8 cellular contexts compared by ENCODE assay signal in the genomic region with DNA sequence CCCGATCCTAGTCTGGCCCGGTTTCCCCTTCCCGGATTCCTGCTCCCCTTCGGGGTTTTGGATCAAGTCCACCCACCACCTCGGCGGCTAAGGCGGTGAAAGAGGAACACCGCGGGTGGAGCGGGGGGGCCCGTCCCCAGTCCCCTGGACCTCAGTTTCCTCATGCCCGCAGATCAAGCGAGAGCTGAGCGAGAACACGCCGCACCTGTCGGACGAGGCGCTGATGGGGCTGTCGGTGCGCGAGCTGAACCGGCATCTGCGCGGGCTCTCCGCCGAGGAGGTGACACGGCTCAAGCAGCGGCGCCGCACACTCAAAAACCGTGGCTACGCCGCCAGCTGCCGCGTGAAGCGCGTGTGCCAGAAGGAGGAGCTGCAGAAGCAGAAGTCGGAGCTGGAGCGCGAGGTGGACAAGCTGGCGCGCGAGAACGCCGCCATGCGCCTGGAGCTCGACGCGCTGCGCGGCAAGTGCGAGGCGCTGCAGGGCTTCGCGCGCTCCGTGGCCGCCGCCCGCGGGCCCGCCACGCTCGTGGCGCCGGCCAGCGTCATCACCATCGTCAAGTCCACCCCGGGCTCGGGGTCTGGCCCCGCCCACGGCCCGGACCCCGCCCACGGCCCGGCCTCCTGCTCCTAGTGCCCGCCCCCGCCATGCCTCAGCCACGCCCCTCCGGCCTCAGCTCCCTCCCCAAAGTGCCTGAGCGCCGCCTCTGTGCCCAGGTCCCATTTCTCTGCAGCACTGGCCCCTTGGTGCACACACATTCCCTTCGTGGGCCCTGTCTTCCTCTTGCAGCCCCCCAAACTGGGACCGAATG. TPM values are rescaled to one million over a fixed set of nuclear protein-coding genes. Genes with fewer than 3 reads are reported as not detected.
DNase-seq lines count a peak whose midpoint lies in the region; ATAC-seq and TF ChIP-seq lines count a peak whose summit lies in the region.

No MANE protein-coding gene starts in this region.

- H3K9me3 Mint-ChIP-seq in activated T-helper 2 cell treated with anti-CD3 and anti-CD28 coated beads, Interferon-gamma antibody, Interleukin-2, Interleukin-4, amounts not matched to agents 10 μg/mL and 5 μg/mL and 100 μg/mL, durations not matched to agents 14 hours and 24 hours and 36 hours, result no peaks in the 10 kb centered on the region

- H3K9me3 ChIP-seq in gastroesophageal sphincter, result no peaks in the 10 kb centered on the region

- H3K27me3 ChIP-seq in gastroesophageal sphincter, result no peaks in the 10 kb centered on the region

- DNase-seq in GM03348 (ENCODE audit: low spot score), result peak; percentile 81
- peak; percentile 53 for DNase-seq in NCI-H1048 (lab: John Stamatoyannopoulos, UW)
- peak; percentile 48 for DNase-seq in activated T-helper 2 cell treated with anti-CD3 and anti-CD28 coated beads, Interferon-gamma antibody, Interleukin-2, Interleukin-4, amounts not matched to agents 10 μg/mL and 5 μg/mL and 100 μg/mL, durations not matched to agents 14 hours and 24 hours and 36 hours (ENCODE audit: low spot score)
- peak; percentile 88 for DNase-seq in posterior vena cava (ENCODE audit: low spot score)
- no peak for DNase-seq in NCI-H69 (lab: John Stamatoyannopoulos, UW)
- DNase-seq in GM19238 (ENCODE audit: insufficient read length, low spot score), result no peak

- no peaks in the 10 kb centered on the region for H3K27me3 Mint-ChIP-seq in activated T-helper 2 cell treated with anti-CD3 and anti-CD28 coated beads, Interferon-gamma antibody, Interleukin-2, Interleukin-4, amounts not matched to agents 10 μg/mL and 5 μg/mL and 100 μg/mL, durations not matched to agents 14 hours and 24 hours and 36 hours (ENCODE audit: low read depth)

- peaks cover 0 to 30% of the 10 kb centered on the region in 2 donors for H3K36me3 ChIP-seq in gastroesophageal sphincter

- H3K4me3 Mint-ChIP-seq in activated T-helper 2 cell treated with anti-CD3 and anti-CD28 coated beads, Interferon-gamma antibody, Interleukin-2, Interleukin-4, amounts not matched to agents 10 μg/mL and 5 μg/mL and 100 μg/mL, durations not matched to agents 14 hours and 24 hours and 36 hours (ENCODE audit: low read depth), result no peak overlapping the region

- intact Hi-C loops in activated T-helper 2 cell treated with anti-CD3 and anti-CD28 coated beads, Interferon-gamma antibody, Interleukin-2, Interleukin-4, amounts not matched to agents 10 μg/mL and 5 μg/mL and 100 μg/mL, durations not matched to agents 14 hours and 24 hours and 36 hours (cut with micrococcal nuclease), result no loop called here
- intact Hi-C loops in posterior vena cava (cut with DNase I), result no loop called here

- no peak for TF ChIP-seq EP300 in gastroesophageal sphincter (IDR thresholded peaks at IDR 0.05)

- 56% methylated on average over 3 of the region's 85 CpGs; no CpG with 5 or more reads in 1 of the 2 donors for WGBS in gastroesophageal sphincter (ENCODE audit: low coverage in 1 of 2), 2 donors

- H3K4me3 ChIP-seq in gastroesophageal sphincter, result peak overlapping the region in 1 of 2 donors; percentile 31

- peaks cover 0 to 38% (median 25%) of the 10 kb centered on the region in 3 donors for H3K4me1 ChIP-seq in gastroesophageal sphincter

- H3K27ac ChIP-seq in gastroesophageal sphincter, result peak overlapping the region in 2 of 4 donors; percentile 52 to 70

- no peak for TF ChIP-seq POLR2A in gastroesophageal sphincter (IDR thresholded peaks at IDR 0.05)

- peak in 3 of 4 experiments; percentile 26 to 56 (median 34) for TF ChIP-seq CTCF in gastroesophageal sphincter (IDR thresholded peaks at IDR 0.05)

- H3K27ac Mint-ChIP-seq in activated T-helper 2 cell treated with anti-CD3 and anti-CD28 coated beads, Interferon-gamma antibody, Interleukin-2, Interleukin-4, amounts not matched to agents 10 μg/mL and 5 μg/mL and 100 μg/mL, durations not matched to agents 14 hours and 24 hours and 36 hours, result no peak overlapping the region

- peak; percentile 50 for ATAC-seq in gastroesophageal sphincter
- no peak for ATAC-seq in HG02840 (IDR thresholded peaks at IDR 0.05; ENCODE audit: low FRiP score, unreplicated experiment)

- peaks cover 21% of the 10 kb centered on the region for H3K4me1 Mint-ChIP-seq in activated T-helper 2 cell treated with anti-CD3 and anti-CD28 coated beads, Interferon-gamma antibody, Interleukin-2, Interleukin-4, amounts not matched to agents 10 μg/mL and 5 μg/mL and 100 μg/mL, durations not matched to agents 14 hours and 24 hours and 36 hours (ENCODE audit: low read depth)

- peaks cover 18% of the 10 kb centered on the region for H3K36me3 Mint-ChIP-seq in activated T-helper 2 cell treated with anti-CD3 and anti-CD28 coated beads, Interferon-gamma antibody, Interleukin-2, Interleukin-4, amounts not matched to agents 10 μg/mL and 5 μg/mL and 100 μg/mL, durations not matched to agents 14 hours and 24 hours and 36 hours (ENCODE audit: low read depth)

RNA-seq across cellular contexts. Expression of a gene that starts 12.7 kb away (rescaled TPM):
- 13.5 and 15.3 TPM in 2 replicates for total RNA-seq in activated T-helper 2 cell treated with anti-CD3 and anti-CD28 coated beads, Interferon-gamma antibody, Interleukin-2, Interleukin-4, amounts not matched to agents 10 μg/mL and 5 μg/mL and 100 μg/mL, durations not matched to agents 14 hours and 24 hours and 36 hours
- total RNA-seq in gastroesophageal sphincter, result 10 to 100 TPM; 21.2 to 93.7 (median 51.2) TPM
- 10 to 100 TPM; 22.1 to 72.7 TPM for total RNA-seq in posterior vena cava

RNA-seq across cellular contexts. Expression of a gene that starts 32.8 kb away (rescaled TPM):
- total RNA-seq in activated T-helper 2 cell treated with anti-CD3 and anti-CD28 coated beads, Interferon-gamma antibody, Interleukin-2, Interleukin-4, amounts not matched to agents 10 μg/mL and 5 μg/mL and 100 μg/mL, durations not matched to agents 14 hours and 24 hours and 36 hours, result 32.8 and 36.0 TPM in 2 replicates
- total RNA-seq in gastroesophageal sphincter (10 to 100 TPM in 3 of 4 donors, 1 to 10 TPM in 1; 4.4 to 30.5 (median 22.0) TPM), posterior vena cava (10 to 100 TPM; 13.7 to 14.3 TPM)

RNA-seq across cellular contexts. Expression of a gene that starts 58.4 kb away (rescaled TPM):
- 34.8 and 35.8 TPM in 2 replicates for total RNA-seq in activated T-helper 2 cell treated with anti-CD3 and anti-CD28 coated beads, Interferon-gamma antibody, Interleukin-2, Interleukin-4, amounts not matched to agents 10 μg/mL and 5 μg/mL and 100 μg/mL, durations not matched to agents 14 hours and 24 hours and 36 hours
- total RNA-seq in gastroesophageal sphincter, result 100 to 1,000 TPM in 1 of 4 donors, 10 to 100 TPM in 3; 52.0 to 108 (median 64.9) TPM
- 10 to 100 TPM; 42.9 to 49.7 TPM for total RNA-seq in posterior vena cava

Comparison
In these comparisons a context has a peak if more than half of its experiments do, and no peak if none do; other contexts are left out.
1. DNase-seq: peak in GM03348 (single experiment), NCI-H1048 (single experiment), activated T-helper 2 cell treated with anti-CD3 and anti-CD28 coated beads, Interferon-gamma antibody, Interleukin-2, Interleukin-4, amounts not matched to agents 10 μg/mL and 5 μg/mL and 100 μg/mL, durations not matched to agents 14 hours and 24 hours and 36 hours (single experiment) and posterior vena cava (single experiment); none in NCI-H69 (single experiment) and GM19238 (single experiment).